ENCODE assay signal across 13 cellular contexts in genomic region chr15:67189326-67190051, GRCh38.
DNase-seq lines count a peak whose midpoint lies in the region; ATAC-seq, FAIRE-seq and TF ChIP-seq lines count a peak whose summit lies in the region.
"Had no signal": no experiment of that assay in that cellular context is flagged by ENCODE, and none has a peak within 500 bp of the region (broad histone marks: within the 10 kb centered on the region; RNA-seq: fewer than 3 reads in every experiment).

No MANE protein-coding gene starts in this region.

- H4K5ac ChIP-seq in H1 (ENCODE audit: insufficient read length, low read depth, low read length) = no peak overlapping the region

- no peak overlapping the region for H2BK120ac ChIP-seq in H1 (replicated peaks; ENCODE audit: low read depth, low read length)

- no peaks in the 10 kb centered on the region for H3K27me3 ChIP-seq in Panc1 (ENCODE audit: control insufficient read depth, insufficient read depth, low read length)
- no peaks in the 10 kb centered on the region for H3K27me3 ChIP-seq in H1 (replicated peaks in 1 of 4; ENCODE audit: control insufficient read depth in 3 of 4, extremely low read depth in 1 of 4, insufficient read depth in 3 of 4, low read length in 3 of 4)
- H3K27me3 ChIP-seq in transverse colon = no peaks in the 10 kb centered on the region

- H3K27ac ChIP-seq in Panc1 (ENCODE audit: low read length) = peak overlapping the region; percentile 84
- no peak overlapping the region for H3K27ac ChIP-seq in H1 (ENCODE audit: low read depth, low read length)
- H3K27ac ChIP-seq in transverse colon = peak overlapping the region; percentile 63 to 78 (median 72)

- peak overlapping the region; percentile 59; the same call in 1 of the 2 replicates for H4K8ac ChIP-seq in H1 (ENCODE audit: extremely low read depth, insufficient read depth, low read length)

- CTCF ChIA-PET in Panc1 (lab: Charles Lee) = no interaction called here
- CTCF ChIA-PET in H1 (lab: Charles Lee; ENCODE audit: partially characterized antibody) = interaction anchor here (1.2 kb wide), 2 partner anchors 52 to 243 kb away, joined by 3 to 4 read pairs; no protein-coding TSS in a partner anchor

- no peak overlapping the region for H2BK20ac ChIP-seq in H1 (ENCODE audit: low read length)

- no peak overlapping the region for H3K4me3 ChIP-seq in Panc1 (ENCODE audit: low read depth in 2 of 2, low read length in 2 of 2)
- no peak overlapping the region for H3K4me3 ChIP-seq in H1 (ENCODE audit: extremely low read depth in 1 of 4, insufficient read depth in 2 of 4, low read depth in 3 of 4, low read length in 4 of 4)
- H3K4me3 ChIP-seq in mucosa of descending colon = no peak overlapping the region
- H3K4me3 ChIP-seq in transverse colon = no peak overlapping the region
- H3K4me3 ChIP-seq: PC-9 had no signal

- no peak overlapping the region for H2BK15ac ChIP-seq in H1 (ENCODE audit: low read length)

- no peak for DNase-seq in Panc1 (ENCODE audit: low read depth, low spot score)
- DNase-seq in H1 (ENCODE audit: low read depth in 1 of 2, low spot score in 2 of 2) = peak in 1 of 2 experiments; percentile 37
- DNase-seq in mucosa of descending colon = peak in 1 of 3 donors; percentile 61
- no peak for DNase-seq in transverse colon
- DNase-seq in OCI-M2 (lab: John Stamatoyannopoulos, UW; ENCODE audit: unreplicated experiment) = no peak
- no peak for DNase-seq in stimulated activated CD4-positive, alpha-beta T cell treated with anti-CD3 and anti-CD28 coated beads, Interleukin-4, amount 100 ng/mL, for 24 hours
- no peak for DNase-seq in activated CD4-positive, CD25-positive, alpha-beta regulatory T cell (lab: John Stamatoyannopoulos, UW)
- DNase-seq: activated T-cell treated with anti-CD3 and anti-CD28 coated beads, Interleukin-2, amount 50 U/mL, for 72 hours; hypothalamus; naive B cell; PC-9; stimulated activated naive CD4-positive, alpha-beta T cell treated with Interleukin-2 at 50 U/mL for 16 hours had no signal

- H3K9ac ChIP-seq in H1 (replicated peaks in 1 of 4; ENCODE audit: extremely low read depth in 1 of 4, low read depth in 3 of 4, low read length in 3 of 4) = no peak overlapping the region

- POLR2A ChIA-PET in Panc1 (lab: Charles Lee) = interaction anchor here (1.1 kb wide), 1 partner anchor 114 kb away, joined by 4 read pairs; no protein-coding TSS in a partner anchor
- POLR2A ChIA-PET in H1 (lab: Charles Lee; ENCODE audit: partially characterized antibody) = no interaction called here

- WGBS in H1 (ENCODE audit: extremely low coverage in 1 of 2, insufficient coverage in 1 of 2, insufficient read length in 1 of 2, insufficient replicate concordance in 2 of 2, low coverage in 1 of 2, low lambda C conversion rate in 2 of 2, missing lambda C conversion rate in 1 of 2), 2 experiments = 96% methylated on average over 26 of the region's 26 CpGs; no CpG with 5 or more reads in 1 of the 2 experiments
- WGBS in transverse colon (ENCODE audit: low coverage in 1 of 2), 2 donors = 59 to 84% methylated on average over 6 to 26 of the region's 26 CpGs

- no peak overlapping the region for H2BK5ac ChIP-seq in H1 (ENCODE audit: low read depth, low read length)

- H3K9me3 ChIP-seq in Panc1 (ENCODE audit: control insufficient read depth, insufficient read depth, low read depth, low read length) = no peaks in the 10 kb centered on the region
- no peaks in the 10 kb centered on the region for H3K9me3 ChIP-seq in H1 (ENCODE audit: insufficient read depth in 2 of 2, low read depth in 1 of 2, low read length in 1 of 2)
- no peaks in the 10 kb centered on the region for H3K9me3 ChIP-seq in mucosa of descending colon
- H3K9me3 ChIP-seq in transverse colon = no peaks in the 10 kb centered on the region

- no peak overlapping the region for H3K4me2 ChIP-seq in H1 (ENCODE audit: insufficient read depth in 1 of 2, low read depth in 2 of 2, low read length in 2 of 2)
- H3K4me2 ChIP-seq: PC-9 had no signal

- no peaks in the 10 kb centered on the region for H3K23me2 ChIP-seq in H1 (ENCODE audit: low read depth, low read length)

- H3K4ac ChIP-seq in H1 (replicated peaks; ENCODE audit: insufficient read length, low read depth, low read length) = no peak overlapping the region

- no TSS peak for BruUV-seq in Panc1 (replicated peaks; lab: Mats Ljungman, UMichigan)

- TF ChIP-seq EP300 in H1 (IDR thresholded peaks at IDR 0.05; ENCODE audit: borderline replicate concordance in 1 of 2, low read depth in 2 of 2, low read length in 2 of 2) (no peak), transverse colon (IDR thresholded peaks at IDR 0.05; ENCODE audit: low read depth) (no peak)

- no peak for TF ChIP-seq RAD21 in H1 (IDR thresholded peaks at IDR 0.05 in 1 of 2, conservative IDR thresholded peaks at IDR 0.05 in 1 of 2; ENCODE audit: low read depth in 2 of 2, low read length in 2 of 2)

- intact Hi-C loops in Panc1 (cut with micrococcal nuclease; ENCODE audit: unreplicated experiment) (loop anchor here (10.0 kb wide), 1 partner anchor 115 kb away; no protein-coding TSS in a partner anchor), mucosa of descending colon (cut with DNase I, micrococcal nuclease) (no loop called here), transverse colon (cut with DNase I; ENCODE audit: low total_unique reads) (loop anchor here (10.0 kb wide), 2 partner anchors 65 to 125 kb away; partner anchors contain the start of gene SMAD3)

- no peak overlapping the region for H3K18ac ChIP-seq in H1 (ENCODE audit: extremely low read depth, low read length)

- ATAC-seq in Panc1 = no peak
- ATAC-seq in mucosa of descending colon = peak; percentile 5
- ATAC-seq: activated T-cell treated with anti-CD3 and anti-CD28 coated beads, Interleukin-2, amount 50 U/mL, for 72 hours had no signal

- peaks cover 2 to 3% of the 10 kb centered on the region in 2 experiments for H4K20me1 ChIP-seq in H1 (replicated peaks in 1 of 2; ENCODE audit: control insufficient read depth in 1 of 2, insufficient read depth in 2 of 2, low read length in 2 of 2)

- in situ Hi-C loops in Panc1 (cut with HindIII; ENCODE audit: low pct_unique_long_range_greater_than_20kb, low sequenced_read_pairs) = no loop called here
- in situ Hi-C loops in transverse colon (cut with MboI; ENCODE audit: low pct_ligation_motif_present in 1 of 4, low pct_unique_long_range_greater_than_20kb in 1 of 4, low sequenced_read_pairs in 3 of 4) = no loop called here

- no peak overlapping the region for H2AFZ ChIP-seq in H1 (ENCODE audit: low read length)
- H2AFZ ChIP-seq: PC-9 had no signal

- H3K4me1 ChIP-seq in Panc1 (ENCODE audit: control insufficient read depth, insufficient read depth, low read length) (peaks cover 96% of the 10 kb centered on the region), H1 (replicated peaks in 1 of 4; ENCODE audit: control insufficient read depth in 3 of 4, insufficient read depth in 4 of 4, low read length in 3 of 4) (no peaks in the 10 kb centered on the region), mucosa of descending colon (ENCODE audit: low read depth) (peaks cover 4% of the 10 kb centered on the region), transverse colon (peaks cover 10 to 39% (median 18%) of the 10 kb centered on the region in 4 donors)

- no peak overlapping the region for H3K14ac ChIP-seq in H1 (ENCODE audit: insufficient read length)

- TF ChIP-seq POLR2A in H1 (IDR thresholded peaks at IDR 0.05; ENCODE audit: control extremely low read depth in 1 of 2, low read depth in 2 of 2, low read length in 2 of 2) (no peak), transverse colon (IDR thresholded peaks at IDR 0.05) (no peak)

- no peak overlapping the region for H2BK12ac ChIP-seq in H1 (ENCODE audit: low read depth, low read length)

- H3K36me3 ChIP-seq in Panc1 (ENCODE audit: control insufficient read depth, insufficient read depth, low read length) (peaks cover 54% of the 10 kb centered on the region), H1 (ENCODE audit: control insufficient read depth in 2 of 4, insufficient read depth in 4 of 4, low read length in 3 of 4) (peaks cover 0 to 17% (median 4%) of the 10 kb centered on the region in 4 experiments; a peak in 6 of 8 replicates), mucosa of descending colon (ENCODE audit: low read depth) (no peaks in the 10 kb centered on the region), transverse colon (no peaks in the 10 kb centered on the region)

- no peak for FAIRE-seq in H1 (lab: Jason Lieb, UNC)
- FAIRE-seq: TTC549 had no signal

- no peak for TF ChIP-seq CTCF in Panc1 (IDR thresholded peaks at IDR 0.05)
- no peak for TF ChIP-seq CTCF in H1 (IDR thresholded peaks at IDR 0.05; ENCODE audit: control extremely low read depth in 1 of 3, insufficient read depth in 1 of 3, low read depth in 1 of 3, low read length in 3 of 3)
- TF ChIP-seq CTCF in mucosa of descending colon (IDR thresholded peaks at IDR 0.05) = no peak
- TF ChIP-seq CTCF in transverse colon (IDR thresholded peaks at IDR 0.05) = no peak

- no peak overlapping the region for H4K91ac ChIP-seq in H1 (replicated peaks; ENCODE audit: insufficient read length, low read length)

- no peaks in the 10 kb centered on the region for H3K79me2 ChIP-seq in H1 (ENCODE audit: control insufficient read depth in 1 of 2, insufficient read depth in 2 of 2, low read length in 2 of 2)

- H3K56ac ChIP-seq in H1 (replicated peaks; ENCODE audit: insufficient read length, low read depth, low read length) = no peak overlapping the region

- H3K79me1 ChIP-seq in H1 (ENCODE audit: low read depth, low read length) = no peaks in the 10 kb centered on the region

- no peak overlapping the region for H3K23ac ChIP-seq in H1 (ENCODE audit: insufficient read length)

- no peak overlapping the region for H2AK5ac ChIP-seq in H1 (ENCODE audit: low read depth, low read length)

TF ChIP-seq in H1, 55 proteins besides CTCF, POLR2A, EP300 and RAD21 (continues in another document):
- no peak for TF ChIP-seq SIX5 (IDR thresholded peaks at IDR 0.05; ENCODE audit: low read depth, low read length)
- TF ChIP-seq EZH2 (IDR thresholded peaks at IDR 0.05; ENCODE audit: low read depth, low read length, severe bottlenecking) = no peak
- TF ChIP-seq, protein P1, sequence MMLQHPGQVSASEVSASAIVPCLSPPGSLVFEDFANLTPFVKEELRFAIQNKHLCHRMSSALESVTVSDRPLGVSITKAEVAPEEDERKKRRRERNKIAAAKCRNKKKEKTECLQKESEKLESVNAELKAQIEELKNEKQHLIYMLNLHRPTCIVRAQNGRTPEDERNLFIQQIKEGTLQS (IDR thresholded peaks at IDR 0.05; ENCODE audit: insufficient read depth, low read depth, low read length) = no peak
- TF ChIP-seq SP2 (IDR thresholded peaks at IDR 0.05; ENCODE audit: low read length) = no peak
- no peak for TF ChIP-seq JUN (IDR thresholded peaks at IDR 0.05; ENCODE audit: low read depth, low read length)
- TF ChIP-seq, protein P2, sequence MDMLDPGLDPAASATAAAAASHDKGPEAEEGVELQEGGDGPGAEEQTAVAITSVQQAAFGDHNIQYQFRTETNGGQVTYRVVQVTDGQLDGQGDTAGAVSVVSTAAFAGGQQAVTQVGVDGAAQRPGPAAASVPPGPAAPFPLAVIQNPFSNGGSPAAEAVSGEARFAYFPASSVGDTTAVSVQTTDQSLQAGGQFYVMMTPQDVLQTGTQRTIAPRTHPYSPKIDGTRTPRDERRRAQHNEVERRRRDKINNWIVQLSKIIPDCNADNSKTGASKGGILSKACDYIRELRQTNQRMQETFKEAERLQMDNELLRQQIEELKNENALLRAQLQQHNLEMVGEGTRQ (IDR thresholded peaks at IDR 0.05; ENCODE audit: low read length) = no peak
- no peak for TF ChIP-seq BRCA1 (IDR thresholded peaks at IDR 0.05; ENCODE audit: low read depth, low read length)

Comparison
In these comparisons a context has a peak if more than half of its experiments do, and no peak if none do; other contexts are left out.
1. intact Hi-C loops: an anchor here in Panc1 (10.0 kb wide) and transverse colon (10.0 kb wide); none called in mucosa of descending colon.